In genomic region chr9:2179557-2179956, GRCh38 we compare ENCODE assay signal across 1 cellular context.
TF ChIP-seq lines count a peak whose summit lies in the region.

No MANE protein-coding gene starts in this region.

TF ChIP-seq in GM12878, 131 proteins besides CTCF, POLR2A, EP300 and RAD21 (continued from another document):
- TF ChIP-seq MLLT1 (IDR thresholded peaks at IDR 0.05) = no peak
- no peak for TF ChIP-seq CHD2 (IDR thresholded peaks at IDR 0.05; ENCODE audit: borderline replicate concordance, low read depth, low read length)
- no peak for TF ChIP-seq MEF2A (IDR thresholded peaks at IDR 0.05; ENCODE audit: insufficient read depth, low read depth, low read length)
- no peak for TF ChIP-seq IKZF2 (IDR thresholded peaks at IDR 0.05)
- no peak for TF ChIP-seq RCOR1 (conservative IDR thresholded peaks at IDR 0.05; ENCODE audit: low read depth, low read length)
- no peak for TF ChIP-seq MEF2B (IDR thresholded peaks at IDR 0.05; ENCODE audit: partially characterized antibody, poor library complexity, severe bottlenecking)
- TF ChIP-seq RAD51 (IDR thresholded peaks at IDR 0.05) = no peak
- no peak for TF ChIP-seq ZNF217 (IDR thresholded peaks at IDR 0.05)
- no peak for TF ChIP-seq CBX5 (IDR thresholded peaks at IDR 0.05; ENCODE audit: low read depth)
- TF ChIP-seq RUNX3 (IDR thresholded peaks at IDR 0.05; ENCODE audit: low read length) = no peak
- no peak for TF ChIP-seq CBFB (IDR thresholded peaks at IDR 0.05; ENCODE audit: low read depth)
- no peak for TF ChIP-seq PBX3 (IDR thresholded peaks at IDR 0.05; ENCODE audit: insufficient replicate concordance, low read depth, low read length)
- TF ChIP-seq ATF7 (IDR thresholded peaks at IDR 0.05; ENCODE audit: low read depth) = no peak
- TF ChIP-seq FOXK2 (IDR thresholded peaks at IDR 0.05) = no peak
